ENCODE assay signal across 8 cellular contexts in genomic region chr15:21766524-21766923, GRCh38.
DNase-seq lines count a peak whose midpoint lies in the region; ATAC-seq lines count a peak whose summit lies in the region.
"Not testable (repeated sequence)": the region's sequence is repeated elsewhere in the genome, so short reads cannot be mapped to it uniquely, and the experiment has no call there.

No MANE protein-coding gene starts in this region.

- not testable (repeated sequence) for H3K27me3 Mint-ChIP-seq in activated CD4-positive, alpha-beta T cell treated with anti-CD3 and anti-CD28 coated beads for 36 hours; activated T-cell treated with anti-CD3 and anti-CD28 coated beads, Interleukin-2, amount 50 U/mL, for 4 hours (ENCODE audit: low read depth); activated T-cell treated with anti-CD3 and anti-CD28 coated beads, Interleukin-2, amount 50 U/mL, for 72 hours (ENCODE audit: low read depth); activated T-helper 17 cell treated with anti-CD3 and anti-CD28 coated beads, Interleukin-2, amount 50 U/mL, for 72 hours; stimulated activated naive CD8-positive, alpha-beta T cell treated with anti-CD3 and anti-CD28 coated beads, Interleukin-15, amount 100 ng/mL, for 72 hours

- H3K9me3 Mint-ChIP-seq in activated CD4-positive, alpha-beta T cell treated with anti-CD3 and anti-CD28 coated beads for 36 hours (ENCODE audit: low read depth); activated T-cell treated with anti-CD3 and anti-CD28 coated beads, Interleukin-2, amount 50 U/mL, for 4 hours; activated T-cell treated with anti-CD3 and anti-CD28 coated beads, Interleukin-2, amount 50 U/mL, for 72 hours; activated T-helper 17 cell treated with anti-CD3 and anti-CD28 coated beads, Interleukin-2, amount 50 U/mL, for 72 hours; activated naive CD4-positive, alpha-beta T cell treated with anti-CD3 and anti-CD28 coated beads, Interleukin-2, amount 50 U/mL, for 72 hours; stimulated activated effector memory CD8-positive, alpha-beta T cell treated with anti-CD3 and anti-CD28 coated beads, Interleukin-12 subunit alpha, Interleukin-12 subunit beta, amount 100 ng/mL, for 72 hours; stimulated activated naive CD8-positive, alpha-beta T cell treated with anti-CD3 and anti-CD28 coated beads, Interleukin-15, amount 100 ng/mL, for 72 hours: not testable (repeated sequence)

- not testable (repeated sequence) for H3K36me3 Mint-ChIP-seq in activated CD4-positive, alpha-beta T cell treated with anti-CD3 and anti-CD28 coated beads for 36 hours (ENCODE audit: low read depth); activated T-cell treated with anti-CD3 and anti-CD28 coated beads, Interleukin-2, amount 50 U/mL, for 4 hours (ENCODE audit: insufficient read depth); activated T-cell treated with anti-CD3 and anti-CD28 coated beads, Interleukin-2, amount 50 U/mL, for 72 hours (ENCODE audit: insufficient read depth in 2 of 2); activated T-helper 17 cell treated with anti-CD3 and anti-CD28 coated beads, Interleukin-2, amount 50 U/mL, for 72 hours (ENCODE audit: low read depth); activated naive CD4-positive, alpha-beta T cell treated with anti-CD3 and anti-CD28 coated beads, Interleukin-2, amount 50 U/mL, for 72 hours; stimulated activated effector memory CD8-positive, alpha-beta T cell treated with anti-CD3 and anti-CD28 coated beads, Interleukin-12 subunit alpha, Interleukin-12 subunit beta, amount 100 ng/mL, for 72 hours

- peak; percentile 91 for ATAC-seq in activated CD4-positive, CD25-positive, alpha-beta regulatory T cell treated with anti-CD3 and anti-CD28 coated beads, Interleukin-2, amount 50 U/mL, for 24 hours
- peak; percentile 99 for ATAC-seq in activated CD4-positive, alpha-beta T cell treated with anti-CD3 and anti-CD28 coated beads for 36 hours
- peak; percentile 75 to 84 for ATAC-seq in activated T-cell treated with anti-CD3 and anti-CD28 coated beads, Interleukin-2, amount 50 U/mL, for 4 hours
- ATAC-seq in activated T-cell treated with anti-CD3 and anti-CD28 coated beads, Interleukin-2, amount 50 U/mL, for 72 hours (replicated peaks in 1 of 2) = peak; percentile 94 to 99
- peak; percentile 98 for ATAC-seq in activated T-helper 17 cell treated with anti-CD3 and anti-CD28 coated beads, Interleukin-2, amount 50 U/mL, for 72 hours (replicated peaks)
- peak; percentile 69 to 99 for ATAC-seq in activated naive CD4-positive, alpha-beta T cell treated with anti-CD3 and anti-CD28 coated beads, Interleukin-2, amount 50 U/mL, for 72 hours
- ATAC-seq in stimulated activated effector memory CD8-positive, alpha-beta T cell treated with anti-CD3 and anti-CD28 coated beads, Interleukin-12 subunit alpha, Interleukin-12 subunit beta, amount 100 ng/mL, for 72 hours = peak; percentile 91
- peak; percentile 54 for ATAC-seq in stimulated activated naive CD8-positive, alpha-beta T cell treated with anti-CD3 and anti-CD28 coated beads, Interleukin-15, amount 100 ng/mL, for 72 hours

- POLR2A ChIA-PET in activated CD4-positive, alpha-beta T cell treated with anti-CD3 and anti-CD28 coated beads for 36 hours (lab: Charles Lee) = not testable (repeated sequence)

- not testable (repeated sequence) for DNase-seq in activated CD4-positive, alpha-beta T cell treated with anti-CD3 and anti-CD28 coated beads for 36 hours; activated T-cell treated with anti-CD3 and anti-CD28 coated beads, Interleukin-2, amount 50 U/mL, for 4 hours; activated T-cell treated with anti-CD3 and anti-CD28 coated beads, Interleukin-2, amount 50 U/mL, for 72 hours; activated naive CD4-positive, alpha-beta T cell treated with anti-CD3 and anti-CD28 coated beads, Interleukin-2, amount 50 U/mL, for 72 hours (ENCODE audit: low spot score in 2 of 2); stimulated activated effector memory CD8-positive, alpha-beta T cell treated with anti-CD3 and anti-CD28 coated beads, Interleukin-12 subunit alpha, Interleukin-12 subunit beta, amount 100 ng/mL, for 72 hours (ENCODE audit: low spot score in 2 of 2); stimulated activated naive CD8-positive, alpha-beta T cell treated with anti-CD3 and anti-CD28 coated beads, Interleukin-15, amount 100 ng/mL, for 72 hours

- not testable (repeated sequence) for H3K4me1 Mint-ChIP-seq in activated CD4-positive, alpha-beta T cell treated with anti-CD3 and anti-CD28 coated beads for 36 hours; activated T-cell treated with anti-CD3 and anti-CD28 coated beads, Interleukin-2, amount 50 U/mL, for 4 hours (ENCODE audit: low read depth); activated T-cell treated with anti-CD3 and anti-CD28 coated beads, Interleukin-2, amount 50 U/mL, for 72 hours (ENCODE audit: low read depth); activated T-helper 17 cell treated with anti-CD3 and anti-CD28 coated beads, Interleukin-2, amount 50 U/mL, for 72 hours; stimulated activated effector memory CD8-positive, alpha-beta T cell treated with anti-CD3 and anti-CD28 coated beads, Interleukin-12 subunit alpha, Interleukin-12 subunit beta, amount 100 ng/mL, for 72 hours; stimulated activated naive CD8-positive, alpha-beta T cell treated with anti-CD3 and anti-CD28 coated beads, Interleukin-15, amount 100 ng/mL, for 72 hours

- intact Hi-C loops in activated CD4-positive, alpha-beta T cell treated with anti-CD3 and anti-CD28 coated beads for 36 hours (cut with DNase I, micrococcal nuclease) = not testable (repeated sequence)

- not testable (repeated sequence) for H3K4me3 Mint-ChIP-seq in activated CD4-positive, alpha-beta T cell treated with anti-CD3 and anti-CD28 coated beads for 36 hours; activated T-cell treated with anti-CD3 and anti-CD28 coated beads, Interleukin-2, amount 50 U/mL, for 4 hours; activated T-cell treated with anti-CD3 and anti-CD28 coated beads, Interleukin-2, amount 50 U/mL, for 72 hours; activated T-helper 17 cell treated with anti-CD3 and anti-CD28 coated beads, Interleukin-2, amount 50 U/mL, for 72 hours; stimulated activated effector memory CD8-positive, alpha-beta T cell treated with anti-CD3 and anti-CD28 coated beads, Interleukin-12 subunit alpha, Interleukin-12 subunit beta, amount 100 ng/mL, for 72 hours; stimulated activated naive CD8-positive, alpha-beta T cell treated with anti-CD3 and anti-CD28 coated beads, Interleukin-15, amount 100 ng/mL, for 72 hours

- H3K27ac Mint-ChIP-seq in activated CD4-positive, alpha-beta T cell treated with anti-CD3 and anti-CD28 coated beads for 36 hours; activated T-cell treated with anti-CD3 and anti-CD28 coated beads, Interleukin-2, amount 50 U/mL, for 72 hours; activated T-helper 17 cell treated with anti-CD3 and anti-CD28 coated beads, Interleukin-2, amount 50 U/mL, for 72 hours; activated naive CD4-positive, alpha-beta T cell treated with anti-CD3 and anti-CD28 coated beads, Interleukin-2, amount 50 U/mL, for 72 hours; stimulated activated effector memory CD8-positive, alpha-beta T cell treated with anti-CD3 and anti-CD28 coated beads, Interleukin-12 subunit alpha, Interleukin-12 subunit beta, amount 100 ng/mL, for 72 hours; stimulated activated naive CD8-positive, alpha-beta T cell treated with anti-CD3 and anti-CD28 coated beads, Interleukin-15, amount 100 ng/mL, for 72 hours: not testable (repeated sequence)

- CTCF ChIA-PET in activated CD4-positive, alpha-beta T cell treated with anti-CD3 and anti-CD28 coated beads for 36 hours (lab: Charles Lee) = not testable (repeated sequence)
